30 cellular contexts compared by ENCODE assay signal in the genomic region with DNA sequence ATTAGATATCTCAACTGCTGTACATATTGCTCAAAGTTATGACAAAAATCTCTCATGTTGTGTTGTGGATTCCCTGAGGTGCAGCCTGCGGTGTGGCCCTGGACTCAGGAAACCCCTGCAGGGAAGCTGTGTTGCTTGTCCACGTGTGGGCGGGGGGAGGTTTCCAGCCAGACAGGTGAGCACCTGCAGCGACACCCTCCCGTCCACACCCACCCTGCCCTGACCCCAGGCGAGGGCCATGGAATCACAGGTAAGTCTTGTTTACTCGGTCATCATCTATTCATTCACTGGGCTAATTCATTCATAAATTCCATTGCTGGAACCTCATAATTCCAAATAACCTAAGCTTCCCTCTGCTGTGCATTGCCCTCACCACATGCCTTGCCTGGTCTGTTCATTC. TPM values are rescaled to one million over a fixed set of nuclear protein-coding genes. Genes with fewer than 3 reads are reported as not detected.
"Had no signal": no experiment of that assay in that cellular context is flagged by ENCODE, and none has a peak within 500 bp of the region (broad histone marks: within the 10 kb centered on the region; RNA-seq: fewer than 3 reads in every experiment).

No MANE protein-coding gene starts in this region.

- H3K9me3 ChIP-seq: gastroesophageal sphincter, mucosa of descending colon, ovary, prostate gland, stomach, thyroid gland had no signal

- H3K27ac Mint-ChIP-seq: activated CD4-positive, alpha-beta T cell treated with anti-CD3 and anti-CD28 coated beads, Interleukin-2, amount 10 ng/mL, durations not matched to agents 7 days and 5 days; activated CD8-positive, alpha-beta T cell treated with anti-CD3 and anti-CD28 coated beads for 36 hours; activated T-helper 17 cell treated with anti-CD3 and anti-CD28 coated beads, Interleukin-2, amount 50 U/mL, for 72 hours; effector memory CD8-positive, alpha-beta T cell; natural killer cell treated with Interleukin-12 subunit alpha and Interleukin-12 subunit beta and Interleukin-15 and Interleukin-18, amount 100 ng/mL, for 72 hours; stimulated activated naive B cell treated with anti-CD40 and anti-IgM and Interleukin-4, amounts not matched to agents 10 μg/mL and 1 μg/mL and 100 μg/mL, for 72 hours; T-helper 17 cell had no signal

- ATAC-seq: activated CD8-positive, alpha-beta T cell treated with anti-CD3 and anti-CD28 coated beads for 36 hours; activated T-cell treated with anti-CD3 and anti-CD28 coated beads, Interleukin-2, amount 50 U/mL, for 4 hours; activated T-helper 17 cell treated with anti-CD3 and anti-CD28 coated beads, Interleukin-2, amount 50 U/mL, for 72 hours; effector memory CD8-positive, alpha-beta T cell; gastroesophageal sphincter; left cardiac atrium; left ventricle myocardium superior; mucosa of descending colon; natural killer cell treated with Interleukin-12 subunit alpha and Interleukin-12 subunit beta and Interleukin-15 and Interleukin-18, amount 100 ng/mL, for 72 hours; right cardiac atrium; stimulated activated naive B cell treated with anti-CD40 and anti-IgM and Interleukin-4, amounts not matched to agents 10 μg/mL and 1 μg/mL and 100 μg/mL, for 72 hours; T-helper 17 cell had no signal

- H3K4me1 ChIP-seq: gastroesophageal sphincter, prostate gland, stomach, thyroid gland had no signal

- H3K27me3 ChIP-seq: brain microvascular endothelial cell, hepatocyte, ovary, thyroid gland had no signal

- DNase-seq: activated CD4-positive, alpha-beta T cell treated with anti-CD3 and anti-CD28 coated beads for 1 hour; activated CD4-positive, alpha-beta T cell treated with anti-CD3 and anti-CD28 coated beads, Interleukin-2, amount 10 ng/mL, durations not matched to agents 7 days and 5 days; activated CD8-positive, alpha-beta T cell treated with anti-CD3 and anti-CD28 coated beads for 36 hours; activated gamma-delta T cell treated with Interleukin-2 at 50 U/mL for 16 hours; activated naive CD4-positive, alpha-beta T cell treated with anti-CD3 and anti-CD28 coated beads, Interleukin-2, amount 50 U/mL, for 16 hours; activated T-cell treated with anti-CD3 and anti-CD28 coated beads, Interleukin-2, amount 50 U/mL, for 4 hours; amniotic stem cell; caudate nucleus; cortex of kidney; effector memory CD8-positive, alpha-beta T cell; erythroblast; left cardiac atrium; left ventricle myocardium superior; mucosa of descending colon; ovary; right cardiac atrium; stimulated activated CD4-positive, alpha-beta T cell treated with anti-CD3 and anti-CD28 coated beads, Interleukin-15, amount 100 ng/mL, for 24 hours; stimulated activated CD4-positive, alpha-beta T cell treated with anti-CD3 and anti-CD28 coated beads, Interleukin-2, amount 100 ng/mL, for 24 hours; stimulated activated naive B cell treated with anti-CD40 and anti-IgM and Interleukin-4, amounts not matched to agents 10 μg/mL and 1 μg/mL and 100 μg/mL, for 72 hours; stomach; T-helper 17 cell; T1000; thyroid gland had no signal

- H3K79me2 ChIP-seq: hepatocyte had no signal

- H3K9me3 Mint-ChIP-seq: activated CD4-positive, alpha-beta T cell treated with anti-CD3 and anti-CD28 coated beads, Interleukin-2, amount 10 ng/mL, durations not matched to agents 7 days and 5 days; activated CD8-positive, alpha-beta T cell treated with anti-CD3 and anti-CD28 coated beads for 36 hours; activated T-cell treated with anti-CD3 and anti-CD28 coated beads, Interleukin-2, amount 50 U/mL, for 4 hours; activated T-helper 17 cell treated with anti-CD3 and anti-CD28 coated beads, Interleukin-2, amount 50 U/mL, for 72 hours; effector memory CD8-positive, alpha-beta T cell; natural killer cell treated with Interleukin-12 subunit alpha and Interleukin-12 subunit beta and Interleukin-15 and Interleukin-18, amount 100 ng/mL, for 72 hours; stimulated activated naive B cell treated with anti-CD40 and anti-IgM and Interleukin-4, amounts not matched to agents 10 μg/mL and 1 μg/mL and 100 μg/mL, for 72 hours had no signal

- H3K4me3 Mint-ChIP-seq: activated CD4-positive, alpha-beta T cell treated with anti-CD3 and anti-CD28 coated beads, Interleukin-2, amount 10 ng/mL, durations not matched to agents 7 days and 5 days; activated CD8-positive, alpha-beta T cell treated with anti-CD3 and anti-CD28 coated beads for 36 hours; activated T-cell treated with anti-CD3 and anti-CD28 coated beads, Interleukin-2, amount 50 U/mL, for 4 hours; activated T-helper 17 cell treated with anti-CD3 and anti-CD28 coated beads, Interleukin-2, amount 50 U/mL, for 72 hours; effector memory CD8-positive, alpha-beta T cell; natural killer cell treated with Interleukin-12 subunit alpha and Interleukin-12 subunit beta and Interleukin-15 and Interleukin-18, amount 100 ng/mL, for 72 hours; stimulated activated naive B cell treated with anti-CD40 and anti-IgM and Interleukin-4, amounts not matched to agents 10 μg/mL and 1 μg/mL and 100 μg/mL, for 72 hours; T-helper 17 cell had no signal

- H3K36me3 Mint-ChIP-seq: natural killer cell treated with Interleukin-12 subunit alpha and Interleukin-12 subunit beta and Interleukin-15 and Interleukin-18, amount 100 ng/mL, for 72 hours; stimulated activated naive B cell treated with anti-CD40 and anti-IgM and Interleukin-4, amounts not matched to agents 10 μg/mL and 1 μg/mL and 100 μg/mL, for 72 hours had no signal

- H3K27ac ChIP-seq: brain microvascular endothelial cell, gastroesophageal sphincter, hepatocyte, ovary, prostate gland, stomach, thyroid gland had no signal

- H3K36me3 ChIP-seq: brain microvascular endothelial cell, ovary, prostate gland had no signal

- H3K4me3 ChIP-seq: gastroesophageal sphincter, hepatocyte, mucosa of descending colon, ovary, prostate gland, stomach, thyroid gland had no signal

- H3K4me1 Mint-ChIP-seq: activated CD4-positive, alpha-beta T cell treated with anti-CD3 and anti-CD28 coated beads, Interleukin-2, amount 10 ng/mL, durations not matched to agents 7 days and 5 days; activated T-helper 17 cell treated with anti-CD3 and anti-CD28 coated beads, Interleukin-2, amount 50 U/mL, for 72 hours; stimulated activated naive B cell treated with anti-CD40 and anti-IgM and Interleukin-4, amounts not matched to agents 10 μg/mL and 1 μg/mL and 100 μg/mL, for 72 hours; T-helper 17 cell had no signal

- H2AFZ ChIP-seq: hepatocyte had no signal

- H3K4me2 ChIP-seq: hepatocyte had no signal

RNA-seq across cellular contexts. Expression of gene PLPP2, which starts 14.1 kb away (rescaled TPM):
- total RNA-seq: myocyte had no signal
